In genomic region chr17:76381633-76382304, GRCh38 we compare ENCODE assay signal across 1 cellular context.
TF ChIP-seq lines count a peak whose summit lies in the region.

No MANE protein-coding gene starts in this region.

TF ChIP-seq in SK-N-SH, 30 proteins besides CTCF, POLR2A, EP300 and RAD21:
- no peak for TF ChIP-seq REST (IDR thresholded peaks at IDR 0.05; ENCODE audit: low read depth, low read length)
- TF ChIP-seq NFIC (IDR thresholded peaks at IDR 0.05; ENCODE audit: borderline replicate concordance), result no peak
- no peak for TF ChIP-seq TEAD4 (IDR thresholded peaks at IDR 0.05; ENCODE audit: borderline replicate concordance, insufficient read depth)
- no peak for TF ChIP-seq FOXJ3 (CRISPR knock-in tag; IDR thresholded peaks at IDR 0.05)
- TF ChIP-seq MAX (IDR thresholded peaks at IDR 0.05; ENCODE audit: low read depth), result no peak
- no peak for TF ChIP-seq FOSL2 (IDR thresholded peaks at IDR 0.05; ENCODE audit: borderline replicate concordance, low read depth)
- TF ChIP-seq MEF2A (IDR thresholded peaks at IDR 0.05; ENCODE audit: borderline replicate concordance, low read depth), result no peak
- TF ChIP-seq ELF1 (IDR thresholded peaks at IDR 0.05), result no peak
- TF ChIP-seq SMC3 (IDR thresholded peaks at IDR 0.05; ENCODE audit: low read depth, low read length), result no peak
- TF ChIP-seq FOXM1 (IDR thresholded peaks at IDR 0.05; ENCODE audit: low read depth), result no peak
- no peak for TF ChIP-seq TCF12 (IDR thresholded peaks at IDR 0.05)
- TF ChIP-seq EZH2phosphoT487 (IDR thresholded peaks at IDR 0.05; ENCODE audit: borderline replicate concordance, low read depth), result no peak
- TF ChIP-seq USF2 (IDR thresholded peaks at IDR 0.05; ENCODE audit: borderline replicate concordance, low read depth, low read length), result no peak
- TF ChIP-seq PBX3 (IDR thresholded peaks at IDR 0.05), result no peak
- TF ChIP-seq GATA2 (CRISPR knock-in tag; IDR thresholded peaks at IDR 0.05), result no peak
- no peak for TF ChIP-seq POLR2AphosphoS5 (IDR thresholded peaks at IDR 0.05; ENCODE audit: low read depth, low read length)
- no peak for TF ChIP-seq USF1 (IDR thresholded peaks at IDR 0.05; ENCODE audit: borderline replicate concordance, low read depth)
- TF ChIP-seq CHD2 (IDR thresholded peaks at IDR 0.05; ENCODE audit: low read length, partially characterized antibody), result no peak
- TF ChIP-seq NRF1 (IDR thresholded peaks at IDR 0.05; ENCODE audit: low read depth, low read length), result no peak
